Comparison of ENCODE assay signal across 29 cellular contexts in the genomic region with DNA sequence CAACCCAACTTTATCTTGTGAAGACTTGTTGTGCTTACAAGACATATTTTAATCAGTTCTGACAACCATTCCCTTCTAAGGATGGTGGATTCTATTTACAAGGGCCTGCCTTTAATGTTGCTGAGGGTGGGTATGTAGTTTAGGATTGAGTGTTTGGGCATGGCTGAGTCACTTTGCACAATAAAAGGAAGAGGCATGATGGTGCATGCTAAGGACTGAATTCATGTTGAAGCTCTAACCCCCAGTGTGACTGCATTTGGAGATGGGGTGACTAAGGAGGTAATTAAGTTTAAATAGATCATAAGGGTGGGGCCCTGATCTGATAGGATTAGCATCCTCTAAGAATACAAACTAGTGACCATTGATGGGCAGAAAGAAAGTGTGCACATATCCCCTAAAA.
"Had no signal": no experiment of that assay in that cellular context is flagged by ENCODE, and none has a peak within 500 bp of the region (broad histone marks: within the 10 kb centered on the region; RNA-seq: fewer than 3 reads in every experiment).

No MANE protein-coding gene starts in this region.

- H3K4me3 ChIP-seq: adrenal gland, body of pancreas, esophagus muscularis mucosa, gastroesophageal sphincter, heart right ventricle had no signal

- H3K36me3 ChIP-seq: adrenal gland, esophagus muscularis mucosa, gastroesophageal sphincter, heart right ventricle had no signal

- FAIRE-seq: colon had no signal

- H3K4me1 ChIP-seq: adrenal gland, body of pancreas, esophagus muscularis mucosa had no signal

- H3K27me3 ChIP-seq: adrenal gland, body of pancreas, esophagus muscularis mucosa, gastroesophageal sphincter, heart right ventricle had no signal

- H3K27ac ChIP-seq: adrenal gland, body of pancreas, esophagus muscularis mucosa, gastroesophageal sphincter, heart right ventricle, VCaP had no signal

- ATAC-seq: activated CD8-positive, alpha-beta memory T cell treated with anti-CD3 and anti-CD28 coated beads, Interleukin-2, amount 10 ng/mL, durations not matched to agents 7 days and 5 days; activated CD8-positive, alpha-beta T cell treated with anti-CD3 and anti-CD28 coated beads, Interleukin-2, amount 10 ng/mL, durations not matched to agents 7 days and 5 days; activated naive CD8-positive, alpha-beta T cell treated with anti-CD3 and anti-CD28 coated beads, Interleukin-2, amount 50 U/mL, for 24 hours; body of pancreas; effector memory CD8-positive, alpha-beta T cell; gastroesophageal sphincter; heart right ventricle; WTC11 had no signal

- H3K9me3 ChIP-seq: adrenal gland, body of pancreas, esophagus muscularis mucosa, gastroesophageal sphincter had no signal

- DNase-seq: activated CD4-positive, alpha-beta memory T cell treated with anti-CD3 and anti-CD28 coated beads for 36 hours; activated CD4-positive, alpha-beta T cell treated with anti-CD3 and anti-CD28 coated beads for 1 hour; activated CD4-positive, alpha-beta T cell treated with anti-CD3 and anti-CD28 coated beads for 4 hours; activated CD4-positive, alpha-beta T cell treated with anti-CD3 and anti-CD28 coated beads, Interleukin-2, amount 50 U/mL, for 1 hour; activated CD8-positive, alpha-beta memory T cell treated with anti-CD3 and anti-CD28 coated beads, Interleukin-2, amount 10 ng/mL, durations not matched to agents 7 days and 5 days; activated CD8-positive, alpha-beta memory T cell treated with anti-CD3 and anti-CD28 coated beads, Interleukin-2, amount 50 U/mL, for 4 hours; activated CD8-positive, alpha-beta T cell treated with anti-CD3 and anti-CD28 coated beads, Interleukin-2, amount 10 ng/mL, durations not matched to agents 7 days and 5 days; activated effector memory CD4-positive, alpha-beta T cell treated with anti-CD3 and anti-CD28 coated beads, Interleukin-2, amount 50 U/mL, for 16 hours; activated naive CD4-positive, alpha-beta T cell treated with anti-CD3 and anti-CD28 coated beads for 36 hours; activated naive CD8-positive, alpha-beta T cell treated with anti-CD3 and anti-CD28 coated beads for 36 hours; activated naive CD8-positive, alpha-beta T cell treated with anti-CD3 and anti-CD28 coated beads, Interleukin-2, amount 50 U/mL, for 24 hours; activated T-cell treated with anti-CD3 and anti-CD28 coated beads, Interleukin-2, amount 50 U/mL, for 1 hour; activated T-cell treated with anti-CD3 and anti-CD28 coated beads, Interleukin-2, amount 50 U/mL, for 48 hours; adrenal gland; amygdala; aorta; body of pancreas; cortex of kidney; dermis blood vessel endothelial cell; effector CD4-positive, alpha-beta T cell; effector memory CD8-positive, alpha-beta T cell; foreskin melanocyte; heart right ventricle; T-helper 2 cell had no signal
